Comparison of ENCODE assay signal across 8 cellular contexts in the genomic region with DNA sequence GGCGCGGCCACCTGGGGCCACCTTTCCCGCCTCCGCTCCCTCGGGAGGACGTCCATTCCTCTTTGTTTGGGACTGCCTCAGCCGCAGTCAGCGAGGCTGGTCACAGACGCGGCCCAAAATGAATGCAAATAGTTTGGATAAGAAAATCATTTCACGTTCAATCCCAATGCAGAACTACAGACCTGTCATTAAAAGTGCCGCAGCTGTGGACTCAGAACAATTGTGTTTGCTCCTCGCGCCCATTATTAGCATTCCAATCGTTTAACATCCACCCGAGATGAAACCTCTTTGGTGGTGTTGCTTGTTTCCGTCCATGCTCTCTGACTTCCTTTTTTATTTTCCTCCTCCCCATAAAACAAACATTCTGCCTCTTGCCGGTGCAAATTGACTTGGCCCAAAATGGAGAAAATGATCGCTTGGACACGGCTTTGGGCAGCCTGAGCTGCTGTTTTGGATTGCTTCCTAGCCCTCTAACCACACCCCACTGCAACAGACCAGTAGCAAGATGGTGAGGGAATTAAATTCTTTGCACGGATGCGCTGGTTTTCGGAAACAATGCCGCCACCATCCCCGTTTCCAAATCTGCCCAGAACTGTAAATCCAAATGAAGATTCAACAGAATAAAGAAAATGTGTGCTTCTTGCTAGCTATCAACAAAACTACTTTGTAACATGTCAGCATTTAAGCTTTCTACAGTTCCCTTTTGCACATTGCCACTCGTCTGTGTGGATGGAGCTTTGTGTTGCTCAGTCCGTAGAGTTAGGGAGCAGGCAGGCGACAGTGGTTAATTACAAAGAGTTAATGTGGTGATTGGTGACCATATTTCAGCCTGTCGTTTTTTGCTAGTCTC. TPM values are rescaled to one million over a fixed set of nuclear protein-coding genes. Genes with fewer than 3 reads are reported as not detected.
DNase-seq lines count a peak whose midpoint lies in the region; ATAC-seq and TF ChIP-seq lines count a peak whose summit lies in the region.

No MANE protein-coding gene starts in this region.

- peak overlapping the region in 1 of 2 donors; percentile 91 for H3K27ac ChIP-seq in lung (ENCODE audit: low read depth in 1 of 2, low read length in 1 of 2)
- H3K27ac ChIP-seq in thoracic aorta: peak overlapping the region; percentile 36 to 76

- peak overlapping the region; percentile 81 for H3K9ac ChIP-seq in endocrine pancreas (ENCODE audit: control insufficient read depth, insufficient read depth, low read length)

- WGBS in lung, 2 donors: 3 to 4% methylated on average over 28 to 29 of the region's 29 CpGs

- no peak for TF ChIP-seq CTCF in lung (IDR thresholded peaks at IDR 0.05; ENCODE audit: control extremely low read depth, extremely low read depth)
- no peak for TF ChIP-seq CTCF in thoracic aorta (IDR thresholded peaks at IDR 0.05)

- no peaks in the 10 kb centered on the region for H3K27me3 ChIP-seq in endocrine pancreas (ENCODE audit: control insufficient read depth, insufficient read depth, low read length)
- H3K27me3 ChIP-seq in lung (ENCODE audit: control insufficient read depth, insufficient read depth): no peaks in the 10 kb centered on the region
- H3K27me3 ChIP-seq in thoracic aorta (replicated peaks; ENCODE audit: insufficient read depth): no peaks in the 10 kb centered on the region

- no peaks in the 10 kb centered on the region for H3K36me3 ChIP-seq in endocrine pancreas (ENCODE audit: control insufficient read depth, insufficient read depth, low read length)
- H3K36me3 ChIP-seq in lung (ENCODE audit: control insufficient read depth in 2 of 2, insufficient read depth in 2 of 2, low read length in 2 of 2): no peaks in the 10 kb centered on the region
- no peaks in the 10 kb centered on the region for H3K36me3 ChIP-seq in thoracic aorta

- ATAC-seq in lung (ENCODE audit: insufficient read depth, low FRiP score): peak; percentile 14
- ATAC-seq in thoracic aorta (ENCODE audit: insufficient number of reproducible peaks, low FRiP score, low read depth): no peak

- DNase-seq in 8988T: peak; percentile 60
- DNase-seq in GF-D8 (lab: John Stamatoyannopoulos, UW): peak; percentile 6
- peak; percentile 71 for DNase-seq in LHCN-M2 (ENCODE audit: low read depth)
- peak; percentile 58 for DNase-seq in SKM-1 treated with dmso at 0.1 percent for 144 hours (lab: John Stamatoyannopoulos, UW; ENCODE audit: unreplicated experiment)
- peak; percentile 29 for DNase-seq in lung (ENCODE audit: low spot score)
- DNase-seq in thoracic aorta (ENCODE audit: low spot score): no peak
- DNase-seq in T-helper 9 cell: no peak

- H3K4me3 ChIP-seq in endocrine pancreas (ENCODE audit: control insufficient read depth, insufficient read depth, low read length): peak overlapping the region; percentile 91
- peak overlapping the region; percentile 91 for H3K4me3 ChIP-seq in lung
- peak overlapping the region; percentile 82 for H3K4me3 ChIP-seq in thoracic aorta

- peaks cover 4% of the 10 kb centered on the region for H3K4me1 ChIP-seq in endocrine pancreas (ENCODE audit: control insufficient read depth, insufficient read depth, low read length)
- peaks cover 0 to 6% of the 10 kb centered on the region in 2 donors for H3K4me1 ChIP-seq in lung (ENCODE audit: control insufficient read depth in 2 of 2, insufficient read depth in 2 of 2, low read length in 2 of 2)
- peaks cover 8 to 39% of the 10 kb centered on the region in 2 donors for H3K4me1 ChIP-seq in thoracic aorta (ENCODE audit: control insufficient read depth in 1 of 2, low read depth in 2 of 2)

- H3K9me3 ChIP-seq in endocrine pancreas (ENCODE audit: control insufficient read depth, low read length) (no peaks in the 10 kb centered on the region), lung (ENCODE audit: control insufficient read depth in 2 of 2, insufficient read depth in 1 of 2, low read length in 1 of 2) (peaks cover 0 to 2% of the 10 kb centered on the region in 2 donors), thoracic aorta (no peaks in the 10 kb centered on the region)

RNA-seq across cellular contexts. Expression of gene NLN, which starts 0.8 kb away (rescaled TPM):
- 40.7 and 47.1 TPM in 2 replicates for total RNA-seq in LHCN-M2 (2014; rRNA removed)
- polyA plus RNA-seq in LHCN-M2 (2012): 20.7 TPM
- total RNA-seq in lung: 10 to 100 TPM; 11.7 to 21.3 TPM
- 10 to 100 TPM in 1 of 2 donors, 1 to 10 TPM in 1; 2.9 to 11.9 TPM for polyA plus RNA-seq in lung
- total RNA-seq in thoracic aorta: 10 to 100 TPM in 1 of 2 donors, 1 to 10 TPM in 1; 6.8 to 24.1 TPM

RNA-seq across cellular contexts. Expression of gene SGTB, which starts 0.9 kb away (rescaled TPM):
- total RNA-seq in LHCN-M2 (2014; rRNA removed) (12.2 and 14.3 TPM in 2 replicates), lung (10 to 100 TPM; 10.9 to 11.1 TPM), thoracic aorta (10 to 100 TPM; 24.3 to 26.4 TPM)
- 5.7 TPM for polyA plus RNA-seq in LHCN-M2 (2012)
- 1 to 10 TPM; 2.5 to 9.0 TPM for polyA plus RNA-seq in lung

Comparison
In these comparisons a context has a peak if more than half of its experiments do, and no peak if none do; other contexts are left out.
1. DNase-seq: peak in 8988T (single experiment), GF-D8 (single experiment), LHCN-M2 (single experiment), SKM-1 treated with dmso at 0.1 percent for 144 hours (single experiment) and lung (single experiment); none in thoracic aorta (single experiment) and T-helper 9 cell (single experiment).
2. Peak in every context shown above with its lines, with median percentiles within 50 percentile points of each other: H3K4me3 ChIP-seq.